Comparison of ENCODE assay signal across 1 cellular context in the genomic region with DNA sequence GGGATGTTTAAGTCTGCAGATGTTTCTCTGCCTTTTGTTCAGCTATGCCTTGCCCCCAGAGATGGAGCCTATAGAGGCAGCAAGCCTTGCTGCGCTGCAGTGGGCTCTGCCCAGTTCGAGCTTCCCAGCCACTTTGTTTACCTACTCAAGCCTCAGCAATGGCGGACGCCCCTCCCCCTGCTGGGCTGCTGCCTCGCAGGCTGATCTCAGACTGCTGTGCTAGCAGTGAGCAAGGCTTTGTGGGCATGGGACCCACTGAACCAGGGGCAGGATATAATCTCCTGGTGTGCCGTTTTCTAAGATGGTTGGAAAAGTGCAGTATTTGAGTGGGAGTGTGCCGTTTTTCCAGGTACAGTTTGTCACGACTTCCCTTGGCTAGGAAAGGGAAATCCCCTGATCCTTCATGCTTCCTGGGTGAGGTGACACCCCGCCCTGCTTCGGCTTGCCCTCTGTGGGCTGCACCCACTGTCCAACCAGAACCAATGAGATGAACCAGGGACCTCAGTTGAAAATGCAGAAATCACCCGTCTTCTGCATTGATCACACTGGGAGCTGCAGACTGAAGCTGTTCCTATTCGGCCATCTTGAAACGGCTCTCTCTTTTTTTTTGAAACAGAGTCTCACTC.
TF ChIP-seq lines count a peak whose summit lies in the region.

No MANE protein-coding gene starts in this region.

TF ChIP-seq in HepG2, 621 proteins besides CTCF, POLR2A, EP300 and RAD21 (continued from another document and continues in another):
- TF ChIP-seq, protein P1, sequence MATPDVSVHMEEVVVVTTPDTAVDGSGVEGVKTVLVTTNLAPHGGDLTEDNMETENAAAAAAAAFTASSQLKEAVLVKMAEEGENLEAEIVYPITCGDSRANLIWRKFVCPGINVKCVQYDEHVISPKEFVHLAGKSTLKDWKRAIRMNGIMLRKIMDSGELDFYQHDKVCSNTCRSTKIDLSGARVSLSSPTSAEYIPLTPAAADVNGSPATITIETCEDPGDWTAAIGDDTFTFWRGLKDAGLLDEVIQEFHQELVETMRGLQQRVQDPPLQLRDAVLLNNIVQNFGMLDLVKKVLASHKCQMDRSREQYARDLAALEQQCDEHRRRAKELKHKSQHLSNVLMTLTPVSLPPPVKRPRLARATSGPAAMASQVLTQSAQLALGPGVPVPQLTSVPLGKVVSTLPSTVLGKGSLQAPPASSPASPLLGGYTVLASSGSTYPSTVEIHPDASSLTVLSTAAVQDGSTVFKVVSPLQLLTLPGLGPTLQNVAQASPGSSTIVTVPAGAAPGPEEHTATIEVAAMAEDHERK (CRISPR knock-in tag; IDR thresholded peaks at IDR 0.05; ENCODE audit: low read depth) = no peak
- TF ChIP-seq RFX3 (CRISPR knock-in tag; IDR thresholded peaks at IDR 0.05) (no peak), ZNF263 (CRISPR knock-in tag; IDR thresholded peaks at IDR 0.05) (no peak), IKZF1 (IDR thresholded peaks at IDR 0.05) (no peak), ZNF510 (CRISPR knock-in tag; IDR thresholded peaks at IDR 0.05; ENCODE audit: low read depth) (no peak), FOSL2 (CRISPR knock-in tag; IDR thresholded peaks at IDR 0.05) (no peak), RNF2 (conservative IDR thresholded peaks at IDR 0.05; ENCODE audit: low read depth) (no peak), ZNF256 (CRISPR knock-in tag; conservative IDR thresholded peaks at IDR 0.05) (no peak), RFX1 (IDR thresholded peaks at IDR 0.05) (no peak), ZBTB42 (CRISPR knock-in tag; IDR thresholded peaks at IDR 0.05) (no peak), KDM2A (CRISPR knock-in tag; IDR thresholded peaks at IDR 0.05; ENCODE audit: borderline replicate concordance, low read depth) (peak; percentile 53; the same call in 1 of the 2 replicates), SETDB1 (CRISPR knock-in tag; IDR thresholded peaks at IDR 0.05; ENCODE audit: borderline replicate concordance) (no peak), JUN (CRISPR knock-in tag; IDR thresholded peaks at IDR 0.05) (no peak), GTF3A (CRISPR knock-in tag; conservative IDR thresholded peaks at IDR 0.05) (no peak), TGIF2 (CRISPR knock-in tag; IDR thresholded peaks at IDR 0.05) (no peak), ZNF382 (CRISPR knock-in tag; IDR thresholded peaks at IDR 0.05; ENCODE audit: borderline replicate concordance) (no peak), ZNF766 (CRISPR knock-in tag; IDR thresholded peaks at IDR 0.05; ENCODE audit: borderline replicate concordance) (no peak), ZNF557 (CRISPR knock-in tag; IDR thresholded peaks at IDR 0.05) (no peak), ZBTB38 (CRISPR knock-in tag; IDR thresholded peaks at IDR 0.05) (peak; percentile 56; the same call in 1 of the 2 replicates), NR3C1 (CRISPR knock-in tag; IDR thresholded peaks at IDR 0.05) (no peak), CBFB (CRISPR knock-in tag; IDR thresholded peaks at IDR 0.05) (no peak), TSC22D2 (CRISPR knock-in tag; IDR thresholded peaks at IDR 0.05; ENCODE audit: borderline replicate concordance) (no peak), ZFP62 (CRISPR knock-in tag; IDR thresholded peaks at IDR 0.05) (no peak), SMAD3 (CRISPR knock-in tag; IDR thresholded peaks at IDR 0.05) (no peak), ZNF496 (CRISPR knock-in tag; IDR thresholded peaks at IDR 0.05; ENCODE audit: insufficient replicate concordance) (no peak), PHF8 (CRISPR knock-in tag; IDR thresholded peaks at IDR 0.05) (peak; percentile 16; the same call in 1 of the 2 replicates), TARDBP (CRISPR knock-in tag; IDR thresholded peaks at IDR 0.05) (0 out of 2 replicates have a peak, but pooled peaks have one; percentile 14), SOX13 (IDR thresholded peaks at IDR 0.05) (no peak), SOX13 (CRISPR knock-in tag; conservative IDR thresholded peaks at IDR 0.05 in 1 of 2, IDR thresholded peaks at IDR 0.05 in 1 of 2) (no peak), KMT2B (CRISPR knock-in tag; IDR thresholded peaks at IDR 0.05) (no peak), ZNF562 (CRISPR knock-in tag; IDR thresholded peaks at IDR 0.05; ENCODE audit: borderline replicate concordance) (no peak), CENPT (CRISPR knock-in tag; IDR thresholded peaks at IDR 0.05; ENCODE audit: low read depth) (no peak), BORCS8-MEF2B (CRISPR knock-in tag; IDR thresholded peaks at IDR 0.05) (0 out of 2 replicates have a peak, but pooled peaks have one; percentile 40), FOXK1 (CRISPR knock-in tag; IDR thresholded peaks at IDR 0.05; ENCODE audit: borderline replicate concordance, low read depth) (0 out of 2 replicates have a peak, but pooled peaks have one; percentile 39), NCOA5 (CRISPR knock-in tag; IDR thresholded peaks at IDR 0.05) (no peak), ZSCAN25 (CRISPR knock-in tag; IDR thresholded peaks at IDR 0.05) (no peak), PHF5A (CRISPR knock-in tag; IDR thresholded peaks at IDR 0.05; ENCODE audit: low read depth, unreplicated experiment) (no peak), HOXA7 (CRISPR knock-in tag; IDR thresholded peaks at IDR 0.05) (no peak), ZNF790 (CRISPR knock-in tag; IDR thresholded peaks at IDR 0.05; ENCODE audit: borderline replicate concordance) (no peak), RFX5 (IDR thresholded peaks at IDR 0.05; ENCODE audit: low read depth, low read length) (no peak), HIVEP1 (CRISPR knock-in tag; IDR thresholded peaks at IDR 0.05) (no peak), ZNF607 (CRISPR knock-in tag; IDR thresholded peaks at IDR 0.05; ENCODE audit: borderline replicate concordance) (no peak), ZNF20 (CRISPR knock-in tag; IDR thresholded peaks at IDR 0.05) (no peak), KDM6A (CRISPR knock-in tag; IDR thresholded peaks at IDR 0.05; ENCODE audit: low read depth) (no peak), NFE2 (CRISPR knock-in tag; IDR thresholded peaks at IDR 0.05) (no peak), HNF4G (IDR thresholded peaks at IDR 0.05; ENCODE audit: borderline replicate concordance, low read depth, low read length) (no peak), HNF4G (CRISPR knock-in tag; IDR thresholded peaks at IDR 0.05; ENCODE audit: borderline replicate concordance, low read depth) (no peak), EED (CRISPR knock-in tag; IDR thresholded peaks at IDR 0.05) (no peak), SUZ12 (IDR thresholded peaks at IDR 0.05; ENCODE audit: low read depth, low read length) (no peak), ZNF747 (CRISPR knock-in tag; IDR thresholded peaks at IDR 0.05; ENCODE audit: borderline replicate concordance) (no peak), HOXD1 (CRISPR knock-in tag; IDR thresholded peaks at IDR 0.05) (no peak), ZNF224 (CRISPR knock-in tag; IDR thresholded peaks at IDR 0.05) (no peak), ZNF33A (CRISPR knock-in tag; IDR thresholded peaks at IDR 0.05; ENCODE audit: borderline replicate concordance) (no peak), NFYB (CRISPR knock-in tag; IDR thresholded peaks at IDR 0.05) (peak; percentile 14; the same call in 1 of the 2 replicates), ZSCAN9 (CRISPR knock-in tag; IDR thresholded peaks at IDR 0.05; ENCODE audit: borderline replicate concordance) (no peak), ZNF878 (CRISPR knock-in tag; IDR thresholded peaks at IDR 0.05) (0 out of 2 replicates have a peak, but pooled peaks have one; percentile 23)
- TF ChIP-seq, protein P2, sequence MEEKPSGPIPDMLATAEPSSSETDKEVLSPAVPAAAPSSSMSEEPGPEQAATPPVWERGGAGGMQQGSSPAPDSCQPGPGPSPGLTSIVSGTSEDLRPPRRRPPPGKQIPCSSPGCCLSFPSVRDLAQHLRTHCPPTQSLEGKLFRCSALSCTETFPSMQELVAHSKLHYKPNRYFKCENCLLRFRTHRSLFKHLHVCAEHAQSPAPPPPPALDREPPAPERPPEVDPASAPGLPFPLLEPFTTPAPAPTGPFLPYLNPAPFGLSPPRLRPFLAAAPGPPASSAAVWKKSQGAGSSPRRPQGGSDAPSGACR (CRISPR knock-in tag; IDR thresholded peaks at IDR 0.05) = no peak
- TF ChIP-seq, protein P3, sequence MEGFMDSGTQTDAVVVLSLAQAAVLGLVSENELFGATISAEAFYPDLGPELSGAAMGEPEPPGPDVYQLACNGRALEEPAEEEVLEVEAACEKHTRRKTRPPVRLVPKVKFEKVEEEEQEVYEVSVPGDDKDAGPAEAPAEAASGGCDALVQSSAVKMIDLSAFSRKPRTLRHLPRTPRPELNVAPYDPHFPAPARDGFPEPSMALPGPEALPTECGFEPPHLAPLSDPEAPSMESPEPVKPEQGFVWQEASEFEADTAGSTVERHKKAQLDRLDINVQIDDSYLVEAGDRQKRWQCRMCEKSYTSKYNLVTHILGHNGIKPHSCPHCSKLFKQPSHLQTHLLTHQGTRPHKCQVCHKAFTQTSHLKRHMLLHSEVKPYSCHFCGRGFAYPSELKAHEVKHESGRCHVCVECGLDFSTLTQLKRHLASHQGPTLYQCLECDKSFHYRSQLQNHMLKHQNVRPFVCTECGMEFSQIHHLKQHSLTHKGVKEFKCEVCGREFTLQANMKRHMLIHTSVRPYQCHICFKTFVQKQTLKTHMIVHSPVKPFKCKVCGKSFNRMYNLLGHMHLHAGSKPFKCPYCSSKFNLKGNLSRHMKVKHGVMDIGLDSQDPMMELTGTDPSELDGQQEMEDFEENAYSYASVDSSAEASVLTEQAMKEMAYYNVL (CRISPR knock-in tag; IDR thresholded peaks at IDR 0.05; ENCODE audit: borderline replicate concordance) = no peak
- TF ChIP-seq, protein P4, sequence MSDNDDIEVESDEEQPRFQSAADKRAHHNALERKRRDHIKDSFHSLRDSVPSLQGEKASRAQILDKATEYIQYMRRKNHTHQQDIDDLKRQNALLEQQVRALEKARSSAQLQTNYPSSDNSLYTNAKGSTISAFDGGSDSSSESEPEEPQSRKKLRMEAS (IDR thresholded peaks at IDR 0.05) = no peak
- TF ChIP-seq, protein P5, sequence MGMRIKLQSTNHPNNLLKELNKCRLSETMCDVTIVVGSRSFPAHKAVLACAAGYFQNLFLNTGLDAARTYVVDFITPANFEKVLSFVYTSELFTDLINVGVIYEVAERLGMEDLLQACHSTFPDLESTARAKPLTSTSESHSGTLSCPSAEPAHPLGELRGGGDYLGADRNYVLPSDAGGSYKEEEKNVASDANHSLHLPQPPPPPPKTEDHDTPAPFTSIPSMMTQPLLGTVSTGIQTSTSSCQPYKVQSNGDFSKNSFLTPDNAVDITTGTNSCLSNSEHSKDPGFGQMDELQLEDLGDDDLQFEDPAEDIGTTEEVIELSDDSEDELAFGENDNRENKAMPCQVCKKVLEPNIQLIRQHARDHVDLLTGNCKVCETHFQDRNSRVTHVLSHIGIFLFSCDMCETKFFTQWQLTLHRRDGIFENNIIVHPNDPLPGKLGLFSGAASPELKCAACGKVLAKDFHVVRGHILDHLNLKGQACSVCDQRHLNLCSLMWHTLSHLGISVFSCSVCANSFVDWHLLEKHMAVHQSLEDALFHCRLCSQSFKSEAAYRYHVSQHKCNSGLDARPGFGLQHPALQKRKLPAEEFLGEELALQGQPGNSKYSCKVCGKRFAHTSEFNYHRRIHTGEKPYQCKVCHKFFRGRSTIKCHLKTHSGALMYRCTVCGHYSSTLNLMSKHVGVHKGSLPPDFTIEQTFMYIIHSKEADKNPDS (CRISPR knock-in tag; IDR thresholded peaks at IDR 0.05) = no peak
- TF ChIP-seq, protein P6, sequence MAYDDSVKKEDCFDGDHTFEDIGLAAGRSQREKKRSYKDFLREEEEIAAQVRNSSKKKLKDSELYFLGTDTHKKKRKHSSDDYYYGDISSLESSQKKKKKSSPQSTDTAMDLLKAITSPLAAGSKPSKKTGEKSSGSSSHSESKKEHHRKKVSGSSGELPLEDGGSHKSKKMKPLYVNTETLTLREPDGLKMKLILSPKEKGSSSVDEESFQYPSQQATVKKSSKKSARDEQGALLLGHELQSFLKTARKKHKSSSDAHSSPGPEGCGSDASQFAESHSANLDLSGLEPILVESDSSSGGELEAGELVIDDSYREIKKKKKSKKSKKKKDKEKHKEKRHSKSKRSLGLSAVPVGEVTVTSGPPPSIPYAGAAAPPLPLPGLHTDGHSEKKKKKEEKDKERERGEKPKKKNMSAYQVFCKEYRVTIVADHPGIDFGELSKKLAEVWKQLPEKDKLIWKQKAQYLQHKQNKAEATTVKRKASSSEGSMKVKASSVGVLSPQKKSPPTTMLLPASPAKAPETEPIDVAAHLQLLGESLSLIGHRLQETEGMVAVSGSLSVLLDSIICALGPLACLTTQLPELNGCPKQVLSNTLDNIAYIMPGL (CRISPR knock-in tag; IDR thresholded peaks at IDR 0.05; ENCODE audit: borderline replicate concordance in 1 of 2, low read depth in 1 of 2) = 0 out of 4 replicates have a peak, but pooled peaks of 1 of the 2 experiments have one; percentile 37
- TF ChIP-seq, protein P7, sequence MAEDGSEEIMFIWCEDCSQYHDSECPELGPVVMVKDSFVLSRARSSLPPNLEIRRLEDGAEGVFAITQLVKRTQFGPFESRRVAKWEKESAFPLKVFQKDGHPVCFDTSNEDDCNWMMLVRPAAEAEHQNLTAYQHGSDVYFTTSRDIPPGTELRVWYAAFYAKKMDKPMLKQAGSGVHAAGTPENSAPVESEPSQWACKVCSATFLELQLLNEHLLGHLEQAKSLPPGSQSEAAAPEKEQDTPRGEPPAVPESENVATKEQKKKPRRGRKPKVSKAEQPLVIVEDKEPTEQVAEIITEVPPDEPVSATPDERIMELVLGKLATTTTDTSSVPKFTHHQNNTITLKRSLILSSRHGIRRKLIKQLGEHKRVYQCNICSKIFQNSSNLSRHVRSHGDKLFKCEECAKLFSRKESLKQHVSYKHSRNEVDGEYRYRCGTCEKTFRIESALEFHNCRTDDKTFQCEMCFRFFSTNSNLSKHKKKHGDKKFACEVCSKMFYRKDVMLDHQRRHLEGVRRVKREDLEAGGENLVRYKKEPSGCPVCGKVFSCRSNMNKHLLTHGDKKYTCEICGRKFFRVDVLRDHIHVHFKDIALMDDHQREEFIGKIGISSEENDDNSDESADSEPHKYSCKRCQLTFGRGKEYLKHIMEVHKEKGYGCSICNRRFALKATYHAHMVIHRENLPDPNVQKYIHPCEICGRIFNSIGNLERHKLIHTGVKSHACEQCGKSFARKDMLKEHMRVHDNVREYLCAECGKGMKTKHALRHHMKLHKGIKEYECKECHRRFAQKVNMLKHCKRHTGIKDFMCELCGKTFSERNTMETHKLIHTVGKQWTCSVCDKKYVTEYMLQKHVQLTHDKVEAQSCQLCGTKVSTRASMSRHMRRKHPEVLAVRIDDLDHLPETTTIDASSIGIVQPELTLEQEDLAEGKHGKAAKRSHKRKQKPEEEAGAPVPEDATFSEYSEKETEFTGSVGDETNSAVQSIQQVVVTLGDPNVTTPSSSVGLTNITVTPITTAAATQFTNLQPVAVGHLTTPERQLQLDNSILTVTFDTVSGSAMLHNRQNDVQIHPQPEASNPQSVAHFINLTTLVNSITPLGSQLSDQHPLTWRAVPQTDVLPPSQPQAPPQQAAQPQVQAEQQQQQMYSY (CRISPR knock-in tag; IDR thresholded peaks at IDR 0.05) = no peak
- TF ChIP-seq, protein P8, sequence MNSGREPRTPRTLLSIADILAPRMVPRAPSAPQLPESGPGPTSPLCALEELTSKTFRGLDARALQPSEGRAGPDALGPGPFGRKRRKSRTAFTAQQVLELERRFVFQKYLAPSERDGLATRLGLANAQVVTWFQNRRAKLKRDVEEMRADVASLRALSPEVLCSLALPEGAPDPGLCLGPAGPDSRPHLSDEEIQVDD (CRISPR knock-in tag; IDR thresholded peaks at IDR 0.05; ENCODE audit: borderline replicate concordance) = no peak
- TF ChIP-seq, protein P9, sequence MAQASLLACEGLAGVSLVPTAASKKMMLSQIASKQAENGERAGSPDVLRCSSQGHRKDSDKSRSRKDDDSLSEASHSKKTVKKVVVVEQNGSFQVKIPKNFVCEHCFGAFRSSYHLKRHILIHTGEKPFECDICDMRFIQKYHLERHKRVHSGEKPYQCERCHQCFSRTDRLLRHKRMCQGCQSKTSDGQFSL (CRISPR knock-in tag; IDR thresholded peaks at IDR 0.05) = no peak
